ENCODE assay signal across 30 cellular contexts in the genomic region with DNA sequence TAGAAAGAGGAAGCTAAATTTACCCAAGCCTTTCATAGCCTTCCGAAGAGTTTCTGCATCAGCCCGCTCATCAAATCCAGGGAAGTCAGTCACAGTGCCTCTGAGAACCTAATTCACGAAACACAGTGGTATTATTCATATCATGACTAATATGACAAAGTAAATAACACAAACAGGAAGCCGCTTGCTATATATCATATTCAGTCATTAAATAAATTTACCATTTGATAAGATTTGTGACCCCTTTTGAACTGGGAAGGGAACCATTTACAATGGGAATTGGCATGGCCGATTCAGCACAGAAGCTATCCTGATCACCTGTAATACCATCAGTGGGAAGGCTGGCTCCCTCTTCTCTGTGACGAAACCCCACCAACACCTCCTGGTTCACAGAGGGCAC. TPM values are rescaled to one million over a fixed set of nuclear protein-coding genes. Genes with fewer than 3 reads are reported as not detected.
DNase-seq lines count a peak whose midpoint lies in the region; ATAC-seq, FAIRE-seq and TF ChIP-seq lines count a peak whose summit lies in the region.
"Had no signal": no experiment of that assay in that cellular context is flagged by ENCODE, and none has a peak within 500 bp of the region (broad histone marks: within the 10 kb centered on the region; RNA-seq: fewer than 3 reads in every experiment).

No MANE protein-coding gene starts in this region.

- no peak overlapping the region for H2BK120ac ChIP-seq in mesenchymal stem cell (ENCODE audit: low read depth, low read length)

- peak overlapping the region; percentile 49 for H3K4me3 Mint-ChIP-seq in T-helper 17 cell
- H3K4me3 Mint-ChIP-seq: activated naive CD8-positive, alpha-beta T cell treated with anti-CD3 and anti-CD28 coated beads, Interleukin-2, amount 10 ng/mL, durations not matched to agents 7 days and 5 days; naive thymus-derived CD8-positive, alpha-beta T cell had no signal

- peak overlapping the region; percentile 77 for H2AK5ac ChIP-seq in mesenchymal stem cell (ENCODE audit: low read length, severe bottlenecking)

- H3K4me3 ChIP-seq in HepG2 (replicated peaks in 1 of 3; ENCODE audit: insufficient read depth in 1 of 3, low read depth in 2 of 3, low read length in 3 of 3): no peak overlapping the region
- H3K4me3 ChIP-seq in right lobe of liver: no peak overlapping the region
- no peak overlapping the region for H3K4me3 ChIP-seq in mesenchymal stem cell (ENCODE audit: insufficient read depth in 1 of 2, low read depth in 1 of 2, low read length in 2 of 2)
- H3K4me3 ChIP-seq in OCI-LY7 (ENCODE audit: low read depth, low read length, poor library complexity, severe bottlenecking): no peak overlapping the region
- H3K4me3 ChIP-seq: spleen had no signal

- H3K4ac ChIP-seq in mesenchymal stem cell (ENCODE audit: low read depth in 1 of 2, low read length in 2 of 2): no peak overlapping the region

- no peaks in the 10 kb centered on the region for H3K27me3 ChIP-seq in HepG2 (ENCODE audit: control insufficient read depth in 1 of 2, insufficient read depth in 2 of 2, low read length in 2 of 2)
- H3K27me3 ChIP-seq in right lobe of liver: no peaks in the 10 kb centered on the region
- H3K27me3 ChIP-seq in mesenchymal stem cell (ENCODE audit: control insufficient read depth in 1 of 2, insufficient read depth in 1 of 2, low read length in 2 of 2): no peaks in the 10 kb centered on the region
- H3K27me3 ChIP-seq: spleen had no signal

- no peak overlapping the region for H3K14ac ChIP-seq in mesenchymal stem cell (ENCODE audit: low read length in 2 of 2)

- ATAC-seq in HepG2 (no peak), right lobe of liver (no peak), T-helper 17 cell (no peak), HG03095 (IDR thresholded peaks at IDR 0.05; ENCODE audit: unreplicated experiment) (no peak), HG02885 (IDR thresholded peaks at IDR 0.05; ENCODE audit: poor library complexity, unreplicated experiment) (no peak)
- ATAC-seq: left ventricle myocardium superior; naive thymus-derived CD8-positive, alpha-beta T cell had no signal

- H3K79me2 ChIP-seq in HepG2 (ENCODE audit: insufficient read depth, low read length) (peaks cover 45% of the 10 kb centered on the region), OCI-LY7 (ENCODE audit: insufficient read depth, low read depth, low read length) (no peaks in the 10 kb centered on the region)

- no peak for TF ChIP-seq RAD21 in HepG2 (CRISPR knock-in tag; IDR thresholded peaks at IDR 0.05)

- peaks cover 19 to 52% of the 10 kb centered on the region in 2 experiments for H3K36me3 ChIP-seq in HepG2 (replicated peaks in 1 of 2; ENCODE audit: control insufficient read depth in 1 of 2, insufficient read depth in 2 of 2, low read length in 2 of 2)
- H3K36me3 ChIP-seq in right lobe of liver: peaks cover 0 to 33% (median 12%) of the 10 kb centered on the region in 4 donors
- H3K36me3 ChIP-seq in mesenchymal stem cell (ENCODE audit: control insufficient read depth in 1 of 2, insufficient read depth in 2 of 2, low read depth in 1 of 2, low read length in 2 of 2): peaks cover 10 to 80% of the 10 kb centered on the region in 2 experiments
- H3K36me3 ChIP-seq in OCI-LY7 (ENCODE audit: insufficient read depth, low read length): peaks cover 5% of the 10 kb centered on the region; the same call in 1 of the 2 replicates

- DNase-seq in HepG2 (ENCODE audit: low spot score): no peak
- DNase-seq in right lobe of liver: no peak
- no peak for DNase-seq in T-helper 17 cell
- no peak for DNase-seq in mesenchymal stem cell
- DNase-seq in NCI-H1105 (lab: John Stamatoyannopoulos, UW): no peak
- no peak for DNase-seq in OCI-LY7 (ENCODE audit: low spot score)
- DNase-seq: activated CD4-positive, alpha-beta T cell treated with anti-CD3 and anti-CD28 coated beads for 4 hours; activated gamma-delta T cell; activated naive CD8-positive, alpha-beta T cell treated with anti-CD3 and anti-CD28 coated beads, Interleukin-2, amount 10 ng/mL, durations not matched to agents 7 days and 5 days; activated T-cell treated with anti-CD3 and anti-CD28 coated beads, Interleukin-2, amount 50 U/mL, for 1 hour; foreskin fibroblast; head of caudate nucleus; left ventricle myocardium superior; naive thymus-derived CD8-positive, alpha-beta T cell; NCI-H1436 treated with DMSO at 0.1 percent for 48 hours; NCI-H446; NCI-H82; occipital lobe; retina; Right ventricle myocardium superior; spleen; T-helper 9 cell had no signal

- no peak for TF ChIP-seq CTCF in HepG2 (CRISPR knock-in tag; IDR thresholded peaks at IDR 0.05)
- no peak for TF ChIP-seq CTCF in right lobe of liver (IDR thresholded peaks at IDR 0.05)
- TF ChIP-seq CTCF in OCI-LY7 (conservative IDR thresholded peaks at IDR 0.05; ENCODE audit: low read length): no peak

- peaks cover 24% of the 10 kb centered on the region for H4K20me1 ChIP-seq in HepG2 (ENCODE audit: insufficient read depth, low read length)
- no peaks in the 10 kb centered on the region for H4K20me1 ChIP-seq in OCI-LY7 (ENCODE audit: insufficient read depth, low read length)

- in situ Hi-C loops in HepG2 (cut with HindIII; ENCODE audit: extremely low pct_ligation_motif_present, low pct_unique_long_range_greater_than_20kb): no loop called here

- no peaks in the 10 kb centered on the region for H3K9me3 ChIP-seq in HepG2 (ENCODE audit: low read length)
- no peaks in the 10 kb centered on the region for H3K9me3 ChIP-seq in right lobe of liver
- H3K9me3 ChIP-seq in T-helper 17 cell (ENCODE audit: control insufficient read depth, low read length, poor library complexity, severe bottlenecking): no peaks in the 10 kb centered on the region
- no peaks in the 10 kb centered on the region for H3K9me3 ChIP-seq in mesenchymal stem cell (ENCODE audit: control insufficient read depth, low read length)
- H3K9me3 ChIP-seq in OCI-LY7 (ENCODE audit: low read length): no peaks in the 10 kb centered on the region
- H3K9me3 ChIP-seq: spleen had no signal

- no peak overlapping the region for H3K18ac ChIP-seq in mesenchymal stem cell (ENCODE audit: low read depth in 1 of 2, low read length in 2 of 2)

- no peaks in the 10 kb centered on the region for H3K27me3 Mint-ChIP-seq in T-helper 17 cell
- H3K27me3 Mint-ChIP-seq: activated naive CD8-positive, alpha-beta T cell treated with anti-CD3 and anti-CD28 coated beads, Interleukin-2, amount 10 ng/mL, durations not matched to agents 7 days and 5 days; naive thymus-derived CD8-positive, alpha-beta T cell had no signal

- TF ChIP-seq EP300 in HepG2 (IDR thresholded peaks at IDR 0.05; ENCODE audit: low read depth in 2 of 2, low read length in 2 of 2) (no peak), HepG2 (CRISPR knock-in tag; IDR thresholded peaks at IDR 0.05; ENCODE audit: borderline replicate concordance) (no peak)

- H3K23ac ChIP-seq in mesenchymal stem cell (ENCODE audit: low read length in 2 of 2): no peak overlapping the region

- no peaks in the 10 kb centered on the region for H3K9me2 ChIP-seq in OCI-LY7 (ENCODE audit: insufficient read depth, low read length)

- CTCF ChIA-PET in HepG2 (lab: Yijun Ruan, JAX; ENCODE audit: low intra/inter-chr PET ratio, low total read pairs): no interaction called here
- CTCF ChIA-PET in OCI-LY7 (lab: Charles Lee; ENCODE audit: unreplicated experiment): no interaction called here

- POLR2A ChIA-PET in HepG2 (lab: Yijun Ruan, JAX): interaction anchor here (1.4 kb wide), 1 partner anchor 9 kb away, joined by 5 read pairs; no protein-coding TSS in a partner anchor
- POLR2A ChIA-PET in OCI-LY7 (lab: Charles Lee): interaction anchor here (0.6 to 1.4 kb wide), 2 partner anchors 10 to 103 kb away, joined by 3 to 5 read pairs; no protein-coding TSS in a partner anchor

- H3K27ac Mint-ChIP-seq in T-helper 17 cell: peak overlapping the region; percentile 67
- H3K27ac Mint-ChIP-seq: activated naive CD8-positive, alpha-beta T cell treated with anti-CD3 and anti-CD28 coated beads, Interleukin-2, amount 10 ng/mL, durations not matched to agents 7 days and 5 days; naive thymus-derived CD8-positive, alpha-beta T cell had no signal

- no peak overlapping the region for H2BK15ac ChIP-seq in mesenchymal stem cell (ENCODE audit: low read depth, poor library complexity, severe bottlenecking)

- BruUV-seq in HepG2 (replicated peaks; lab: Mats Ljungman, UMichigan) (no TSS peak), OCI-LY7 (replicated peaks; lab: Mats Ljungman, UMichigan) (no TSS peak)

- no peak overlapping the region for H4K8ac ChIP-seq in mesenchymal stem cell (ENCODE audit: low read length)

- H3K27ac ChIP-seq in HepG2 (ENCODE audit: extremely low read length, insufficient read depth, low read length) (no peak overlapping the region), right lobe of liver (no peak overlapping the region), mesenchymal stem cell (ENCODE audit: low read length, poor library complexity, severe bottlenecking) (no peak overlapping the region), OCI-LY7 (ENCODE audit: low read depth, low read length, poor library complexity, severe bottlenecking) (no peak overlapping the region)
- H3K27ac ChIP-seq: KMS-11, spleen, VCaP had no signal

- no peak overlapping the region for H2BK5ac ChIP-seq in mesenchymal stem cell (ENCODE audit: low read depth, low read length, poor library complexity, severe bottlenecking)

- TF ChIP-seq POLR2A in HepG2 (IDR thresholded peaks at IDR 0.05; ENCODE audit: insufficient read depth in 1 of 2, low read depth in 2 of 2, low read length in 2 of 2): no peak
- TF ChIP-seq POLR2A in right lobe of liver (IDR thresholded peaks at IDR 0.05): no peak

- intact Hi-C loops in HepG2 (cut with micrococcal nuclease; ENCODE audit: unreplicated experiment): no loop called here
- intact Hi-C loops in right lobe of liver (cut with DNase I): no loop called here
- intact Hi-C loops in OCI-LY7 (cut with micrococcal nuclease; ENCODE audit: unreplicated experiment): no loop called here

- H3K36me3 Mint-ChIP-seq in T-helper 17 cell (ENCODE audit: low read depth): peaks cover 8% of the 10 kb centered on the region

- H2BK12ac ChIP-seq in mesenchymal stem cell (ENCODE audit: low read length in 2 of 2): peak overlapping the region in 1 of 2 experiments; percentile 19

- no peak for FAIRE-seq in HepG2 (lab: Jason Lieb, UNC)
- FAIRE-seq: A204.1, G401.6, HTR-8/SVneo, keratinocyte had no signal

- peaks cover 3% of the 10 kb centered on the region for H3K79me1 ChIP-seq in mesenchymal stem cell (replicated peaks; ENCODE audit: low read length, poor library complexity, severe bottlenecking)

- H3K4me1 ChIP-seq in HepG2 (ENCODE audit: insufficient read depth, low read length) (peaks cover 38% of the 10 kb centered on the region), right lobe of liver (peaks cover 0 to 22% (median 5%) of the 10 kb centered on the region in 4 donors), mesenchymal stem cell (ENCODE audit: control insufficient read depth, insufficient read depth, low read depth, low read length) (peaks cover 15% of the 10 kb centered on the region), OCI-LY7 (ENCODE audit: insufficient read depth, low read length, poor library complexity, severe bottlenecking) (no peaks in the 10 kb centered on the region)

- no peak overlapping the region for H3K4me2 ChIP-seq in HepG2 (ENCODE audit: low read depth, low read length)
- no peak overlapping the region for H3K4me2 ChIP-seq in mesenchymal stem cell (ENCODE audit: low read length, poor library complexity, severe bottlenecking)
- H3K4me2 ChIP-seq in OCI-LY7 (ENCODE audit: low read length): no peak overlapping the region
- H3K4me2 ChIP-seq: KMS-11 had no signal

- no peak overlapping the region for H2AFZ ChIP-seq in HepG2 (ENCODE audit: low read length)
- no peak overlapping the region for H2AFZ ChIP-seq in mesenchymal stem cell (ENCODE audit: low read depth, low read length)
- no peak overlapping the region for H2AFZ ChIP-seq in OCI-LY7 (ENCODE audit: low read length)

- H3K9ac ChIP-seq in HepG2 (ENCODE audit: insufficient read depth, low read depth, low read length) (no peak overlapping the region), mesenchymal stem cell (ENCODE audit: low read length) (no peak overlapping the region)
- H3K9ac ChIP-seq: KMS-11 had no signal

- 96% methylated on average over 6 of the region's 6 CpGs for WGBS in HepG2 (ENCODE audit: low lambda C conversion rate)
- 84% methylated on average over 6 of the region's 6 CpGs for WGBS in right lobe of liver (ENCODE audit: insufficient coverage, low coverage, low lambda C conversion rate, missing lambda C conversion rate)
- 93% methylated on average over 3 of the region's 6 CpGs for WGBS in mesenchymal stem cell

- peaks cover 7% of the 10 kb centered on the region for H3K4me1 Mint-ChIP-seq in T-helper 17 cell

- no peak overlapping the region for H4K91ac ChIP-seq in mesenchymal stem cell (ENCODE audit: low read length)

RNA-seq across cellular contexts. Expression of a gene that starts 10.5 kb away (rescaled TPM):
- 342 and 477 TPM in 2 replicates for total RNA-seq in HepG2 (2016; rRNA removed; fragmentation: Illumina TruSeq; extraction: Trizol)
- 45.6 and 47.1 TPM in 2 replicates for total RNA-seq in HepG2 (2016; cell fraction: cytosol; rRNA removed; fragmentation: Illumina TruSeq; extraction: Trizol; ENCODE audit: low read depth)
- 351 and 486 TPM in 2 replicates for total RNA-seq in HepG2 (2016; cell fraction: insoluble cytoplasmic fraction; rRNA removed; fragmentation: Illumina TruSeq; extraction: Trizol)
- total RNA-seq in HepG2 (2016; cell fraction: membrane; rRNA removed; fragmentation: Illumina TruSeq; extraction: Trizol): 81.7 and 82.9 TPM in 2 replicates
- total RNA-seq in HepG2 (2016; cell fraction: nucleus; rRNA removed; fragmentation: Illumina TruSeq; extraction: Trizol): 182 and 183 TPM in 2 replicates
- polyA plus RNA-seq in HepG2 (2011; rRNA removed): 175 and 209 TPM in 2 replicates
- 161 and 205 TPM in 2 replicates for polyA plus RNA-seq in HepG2 (2011; cell fraction: cytosol; rRNA removed)
- polyA plus RNA-seq in HepG2 (2011; cell fraction: nucleus; rRNA removed): 114 and 117 TPM in 2 replicates
- 231 and 245 TPM in 2 replicates for polyA plus RNA-seq in HepG2 (2012)
- 37.2 and 41.9 TPM in 2 replicates for polyA plus RNA-seq in HepG2 (2016; cell fraction: cytosol; fragmentation: Illumina TruSeq; extraction: Trizol; ENCODE audit: low read depth)
- 523 and 561 TPM in 2 replicates for polyA plus RNA-seq in HepG2 (2016; cell fraction: insoluble cytoplasmic fraction; fragmentation: Illumina TruSeq; extraction: Trizol; ENCODE audit: low read depth)
- polyA plus RNA-seq in HepG2 (2016; cell fraction: membrane; fragmentation: Illumina TruSeq; extraction: Trizol; ENCODE audit: low read depth): 66.0 and 66.3 TPM in 2 replicates
- 239 and 250 TPM in 2 replicates for polyA plus RNA-seq in HepG2 (2016; cell fraction: nucleus; fragmentation: Illumina TruSeq; extraction: Trizol; ENCODE audit: insufficient read depth, low read depth)
- 105 and 156 TPM in 2 replicates for polyA minus RNA-seq in HepG2 (2011; rRNA and poly(A)+ RNA removed; ENCODE audit: low replicate concordance)
- polyA minus RNA-seq in HepG2 (2011; cell fraction: cytosol; rRNA and poly(A)+ RNA removed): 270 and 336 TPM in 2 replicates
- polyA minus RNA-seq in HepG2 (2011; cell fraction: nucleus; rRNA and poly(A)+ RNA removed): 156 and 160 TPM in 2 replicates
- 100 to 1,000 TPM in 3 of 6 experiments, 10 to 100 TPM in 3; 52.2 to 216 (median 97.8) TPM for total RNA-seq in right lobe of liver
- total RNA-seq in T-helper 17 cell: 100 to 1,000 TPM; 103 to 108 TPM
- 578 TPM for polyA plus RNA-seq in mesenchymal stem cell (2013, experiment 1 of 2)
- polyA plus RNA-seq in mesenchymal stem cell (2013, experiment 2 of 2): 600 TPM
- total RNA-seq in OCI-LY7 (2014; rRNA removed; shearing (Covaris generic)): 28.9 and 38.3 TPM in 2 replicates
- 39.2 and 40.1 TPM in 2 replicates for total RNA-seq in OCI-LY7 (2022)
